1 cellular context compared by ENCODE assay signal in the genomic region with DNA sequence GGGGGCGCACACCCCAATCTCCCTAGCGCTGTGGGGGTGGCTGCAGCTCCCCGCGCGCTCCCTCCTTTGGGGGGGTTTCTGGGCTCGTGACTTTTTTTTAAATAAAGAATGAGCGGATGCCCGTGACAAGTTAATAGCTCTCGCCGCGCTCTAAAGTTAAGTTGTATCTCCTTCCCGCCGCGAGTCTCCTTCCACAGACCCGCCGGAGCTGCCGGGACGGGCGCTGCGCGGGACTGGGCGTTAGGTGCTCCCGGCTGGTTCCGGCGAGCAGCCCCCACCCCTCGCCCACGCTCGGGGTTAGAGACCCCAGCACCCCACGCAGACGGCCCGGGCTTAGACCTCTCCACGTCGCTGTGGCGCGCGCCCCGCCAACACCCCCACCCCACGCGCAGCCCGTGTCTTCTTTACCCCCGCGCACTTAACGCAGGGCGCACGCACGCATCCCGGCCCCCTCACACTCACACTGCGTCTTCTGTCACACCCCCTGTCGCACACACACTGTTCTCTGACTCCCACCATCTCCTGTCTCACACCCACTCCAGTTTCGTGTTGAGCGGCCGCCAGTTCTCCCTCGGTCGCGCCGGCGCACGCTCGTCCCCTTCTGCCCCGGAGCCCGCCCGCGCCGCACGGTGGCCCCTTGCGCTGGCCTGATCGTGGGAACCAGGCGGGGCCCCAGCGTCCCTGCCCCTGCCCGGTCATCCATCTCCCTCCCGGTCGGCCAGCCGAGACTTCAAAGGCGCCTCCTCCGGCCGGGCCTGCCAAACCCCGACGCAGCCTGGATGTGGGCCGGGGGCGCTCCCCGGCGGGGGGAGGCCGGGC.
TF ChIP-seq lines count a peak whose summit lies in the region.

No MANE protein-coding gene starts in this region.

TF ChIP-seq in SK-N-SH treated with all-trans-retinoic acid at 6 μM for 48 hours, 23 proteins besides CTCF, POLR2A, EP300 and RAD21 (continued from another document):
- TF ChIP-seq PPARA (CRISPR knock-in tag; IDR thresholded peaks at IDR 0.05; ENCODE audit: borderline replicate concordance): no peak
- no peak for TF ChIP-seq ZNF70 (CRISPR knock-in tag; IDR thresholded peaks at IDR 0.05)
- no peak for TF ChIP-seq OSR1 (CRISPR knock-in tag; IDR thresholded peaks at IDR 0.05)
